In the genomic region with DNA sequence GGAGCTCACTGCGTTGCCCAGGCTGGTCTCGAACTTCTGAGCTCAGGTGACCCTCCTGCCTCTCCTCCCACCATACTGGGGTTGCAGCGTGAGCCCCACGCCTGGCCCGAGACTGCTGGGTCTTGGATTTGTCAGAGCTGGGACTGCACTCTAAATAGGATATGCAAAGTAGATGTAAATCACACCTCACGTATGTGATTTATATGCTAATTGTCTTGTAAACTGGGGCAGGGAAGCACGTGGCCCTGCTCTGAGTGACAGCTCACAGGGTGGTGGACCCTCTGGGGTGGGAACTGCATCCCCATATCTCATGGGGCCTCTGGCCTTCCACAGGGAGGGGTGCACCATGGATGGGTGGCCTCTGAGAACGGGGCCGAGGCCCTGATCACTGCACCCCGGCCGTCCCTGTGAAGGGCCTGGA, we compare ENCODE assay signal across 17 cellular contexts. TPM values are rescaled to one million over a fixed set of nuclear protein-coding genes. Genes with fewer than 3 reads are reported as not detected.
DNase-seq lines count a peak whose midpoint lies in the region; ATAC-seq, FAIRE-seq and TF ChIP-seq lines count a peak whose summit lies in the region.
"Had no signal": no experiment of that assay in that cellular context is flagged by ENCODE, and none has a peak within 500 bp of the region (broad histone marks: within the 10 kb centered on the region; RNA-seq: fewer than 3 reads in every experiment).

No MANE protein-coding gene starts in this region.

- H3K27me3 ChIP-seq in small intestine (ENCODE audit: control insufficient read depth in 2 of 2, insufficient read depth in 2 of 2, low read length in 2 of 2) (no peaks in the 10 kb centered on the region), A673 (replicated peaks; ENCODE audit: insufficient read depth, low read depth, low read length, poor library complexity) (no peaks in the 10 kb centered on the region)
- H3K27me3 ChIP-seq: pancreas, suprapubic skin had no signal

- no peaks in the 10 kb centered on the region for H3K27me3 Mint-ChIP-seq in activated naive CD4-positive, alpha-beta T cell treated with anti-CD3 and anti-CD28 coated beads, Interleukin-2, amount 50 U/mL, for 24 hours
- no peaks in the 10 kb centered on the region for H3K27me3 Mint-ChIP-seq in activated T-helper 1 cell treated with anti-CD3 and anti-CD28 coated beads, Interleukin-12 subunit alpha, Interleukin-12 subunit beta, Interleukin-2, Interleukin-4 antibody, amounts not matched to agents 30 ng/mL and 10 ng/mL and 1 ng/mL, durations not matched to agents 14 hours and 24 hours and 36 hours (ENCODE audit: insufficient read depth)
- H3K27me3 Mint-ChIP-seq in naive B cell = no peaks in the 10 kb centered on the region
- peaks cover 9% of the 10 kb centered on the region for H3K27me3 Mint-ChIP-seq in activated CD4-positive, alpha-beta memory T cell treated with anti-CD3 and anti-CD28 coated beads, Interleukin-2, amount 10 ng/mL, durations not matched to agents 7 days and 5 days

- H3K36me3 Mint-ChIP-seq in activated naive CD4-positive, alpha-beta T cell treated with anti-CD3 and anti-CD28 coated beads, Interleukin-2, amount 50 U/mL, for 24 hours = no peaks in the 10 kb centered on the region
- H3K36me3 Mint-ChIP-seq in activated T-helper 1 cell treated with anti-CD3 and anti-CD28 coated beads, Interleukin-12 subunit alpha, Interleukin-12 subunit beta, Interleukin-2, Interleukin-4 antibody, amounts not matched to agents 30 ng/mL and 10 ng/mL and 1 ng/mL, durations not matched to agents 14 hours and 24 hours and 36 hours (ENCODE audit: low read depth) = no peaks in the 10 kb centered on the region
- no peaks in the 10 kb centered on the region for H3K36me3 Mint-ChIP-seq in naive B cell
- H3K36me3 Mint-ChIP-seq in activated CD4-positive, alpha-beta memory T cell treated with anti-CD3 and anti-CD28 coated beads, Interleukin-2, amount 10 ng/mL, durations not matched to agents 7 days and 5 days (ENCODE audit: low read depth) = no peaks in the 10 kb centered on the region

- WGBS in small intestine, 3 donors = 82 to 88% (median 86%) methylated on average over 11 of the region's 11 CpGs

- POLR2A ChIA-PET in activated CD4-positive, alpha-beta memory T cell treated with anti-CD3 and anti-CD28 coated beads, Interleukin-2, amount 10 ng/mL, durations not matched to agents 7 days and 5 days (lab: Charles Lee) = interaction anchor here (0.9 to 3.2 kb wide), 5 partner anchors 12 to 65 kb away, joined by 3 to 16 read pairs (median 3); a partner anchor contains a TSS
- POLR2A ChIA-PET in A673 (lab: Charles Lee; ENCODE audit: low non-redundant PET) = interaction anchor here (0.7 kb wide), 1 partner anchor 1714 kb away, joined by 3 read pairs; no protein-coding TSS in a partner anchor

- H3K9me3 ChIP-seq in small intestine (ENCODE audit: control insufficient read depth, low read depth) (no peaks in the 10 kb centered on the region), A673 (ENCODE audit: low read depth, low read length, poor library complexity, severe bottlenecking) (no peaks in the 10 kb centered on the region)
- H3K9me3 ChIP-seq: pancreas, suprapubic skin had no signal

- H3K27ac ChIP-seq in small intestine (ENCODE audit: low read depth in 1 of 2, low read length in 1 of 2) (no peak overlapping the region), A673 (ENCODE audit: low read depth, low read length, poor library complexity, severe bottlenecking) (no peak overlapping the region)
- H3K27ac ChIP-seq: pancreas, suprapubic skin had no signal

- BruUV-seq in A673 (replicated peaks; lab: Mats Ljungman, UMichigan) = no TSS peak

- intact Hi-C loops in activated T-helper 1 cell treated with anti-CD3 and anti-CD28 coated beads, Interleukin-12 subunit alpha, Interleukin-12 subunit beta, Interleukin-2, Interleukin-4 antibody, amounts not matched to agents 30 ng/mL and 10 ng/mL and 1 ng/mL, durations not matched to agents 14 hours and 24 hours and 36 hours (cut with micrococcal nuclease) = loop anchor here (1.0 kb wide), 1 partner anchor 13 kb away; no protein-coding TSS in a partner anchor
- intact Hi-C loops in A673 (cut with micrococcal nuclease; ENCODE audit: unreplicated experiment) = loop anchor here (5.0 kb wide), 1 partner anchor 42 kb away; a partner anchor contains a TSS

- no peaks in the 10 kb centered on the region for H3K36me3 ChIP-seq in small intestine (ENCODE audit: control insufficient read depth in 2 of 2, insufficient read depth in 2 of 2, low read length in 2 of 2)
- H3K36me3 ChIP-seq in A673 (ENCODE audit: insufficient read depth, low read length, poor library complexity, severe bottlenecking) = no peaks in the 10 kb centered on the region
- H3K36me3 ChIP-seq: pancreas, suprapubic skin had no signal

- no peak for DNase-seq in activated naive CD4-positive, alpha-beta T cell treated with anti-CD3 and anti-CD28 coated beads, Interleukin-2, amount 50 U/mL, for 16 hours
- no peak for DNase-seq in activated T-helper 1 cell treated with anti-CD3 and anti-CD28 coated beads, Interleukin-12 subunit alpha, Interleukin-12 subunit beta, Interleukin-2, Interleukin-4 antibody, amounts not matched to agents 30 ng/mL and 10 ng/mL and 1 ng/mL, durations not matched to agents 14 hours and 24 hours and 36 hours (ENCODE audit: low spot score)
- no peak for DNase-seq in naive B cell
- no peak for DNase-seq in activated CD4-positive, alpha-beta memory T cell treated with anti-CD3 and anti-CD28 coated beads, Interleukin-2, amount 10 ng/mL, durations not matched to agents 7 days and 5 days
- no peak for DNase-seq in small intestine
- no peak for DNase-seq in A673 (ENCODE audit: low spot score)
- DNase-seq: activated CD4-positive, alpha-beta T cell treated with anti-CD3 and anti-CD28 coated beads for 1 hour; activated gamma-delta T cell; mesenchymal stem cell; NCI-H1092 treated with DMSO at 0.1 percent for 48 hours had no signal

- CTCF ChIA-PET in activated CD4-positive, alpha-beta memory T cell treated with anti-CD3 and anti-CD28 coated beads, Interleukin-2, amount 10 ng/mL, durations not matched to agents 7 days and 5 days (lab: Charles Lee) = interaction anchor here (1.3 to 4.1 kb wide), 5 partner anchors 12 to 83 kb away, joined by 3 to 21 read pairs (median 9); a partner anchor contains a TSS
- CTCF ChIA-PET in A673 (lab: Charles Lee) = no interaction called here

- no peaks in the 10 kb centered on the region for H3K4me1 ChIP-seq in small intestine (ENCODE audit: control insufficient read depth in 2 of 2, insufficient read depth in 1 of 2, low read depth in 1 of 2, low read length in 1 of 2)
- peaks cover 10% of the 10 kb centered on the region for H3K4me1 ChIP-seq in A673 (ENCODE audit: insufficient read depth, low read length, poor library complexity, severe bottlenecking)
- H3K4me1 ChIP-seq: pancreas had no signal

- peaks cover 11% of the 10 kb centered on the region for H3K4me1 Mint-ChIP-seq in activated naive CD4-positive, alpha-beta T cell treated with anti-CD3 and anti-CD28 coated beads, Interleukin-2, amount 50 U/mL, for 24 hours
- H3K4me1 Mint-ChIP-seq in activated T-helper 1 cell treated with anti-CD3 and anti-CD28 coated beads, Interleukin-12 subunit alpha, Interleukin-12 subunit beta, Interleukin-2, Interleukin-4 antibody, amounts not matched to agents 30 ng/mL and 10 ng/mL and 1 ng/mL, durations not matched to agents 14 hours and 24 hours and 36 hours (ENCODE audit: low read depth) = no peaks in the 10 kb centered on the region
- peaks cover 8 to 17% (median 11%) of the 10 kb centered on the region in 3 donors for H3K4me1 Mint-ChIP-seq in naive B cell
- peaks cover 9% of the 10 kb centered on the region for H3K4me1 Mint-ChIP-seq in activated CD4-positive, alpha-beta memory T cell treated with anti-CD3 and anti-CD28 coated beads, Interleukin-2, amount 10 ng/mL, durations not matched to agents 7 days and 5 days

- no peaks in the 10 kb centered on the region for H3K9me3 Mint-ChIP-seq in activated naive CD4-positive, alpha-beta T cell treated with anti-CD3 and anti-CD28 coated beads, Interleukin-2, amount 50 U/mL, for 24 hours
- no peaks in the 10 kb centered on the region for H3K9me3 Mint-ChIP-seq in activated T-helper 1 cell treated with anti-CD3 and anti-CD28 coated beads, Interleukin-12 subunit alpha, Interleukin-12 subunit beta, Interleukin-2, Interleukin-4 antibody, amounts not matched to agents 30 ng/mL and 10 ng/mL and 1 ng/mL, durations not matched to agents 14 hours and 24 hours and 36 hours
- H3K9me3 Mint-ChIP-seq in naive B cell = no peaks in the 10 kb centered on the region
- no peaks in the 10 kb centered on the region for H3K9me3 Mint-ChIP-seq in activated CD4-positive, alpha-beta memory T cell treated with anti-CD3 and anti-CD28 coated beads, Interleukin-2, amount 10 ng/mL, durations not matched to agents 7 days and 5 days

- peak overlapping the region; percentile 74 for H3K4me3 Mint-ChIP-seq in activated naive CD4-positive, alpha-beta T cell treated with anti-CD3 and anti-CD28 coated beads, Interleukin-2, amount 50 U/mL, for 24 hours
- peak overlapping the region; percentile 49 for H3K4me3 Mint-ChIP-seq in activated T-helper 1 cell treated with anti-CD3 and anti-CD28 coated beads, Interleukin-12 subunit alpha, Interleukin-12 subunit beta, Interleukin-2, Interleukin-4 antibody, amounts not matched to agents 30 ng/mL and 10 ng/mL and 1 ng/mL, durations not matched to agents 14 hours and 24 hours and 36 hours
- H3K4me3 Mint-ChIP-seq in naive B cell = peak overlapping the region; percentile 71 to 92 (median 88)
- H3K4me3 Mint-ChIP-seq in activated CD4-positive, alpha-beta memory T cell treated with anti-CD3 and anti-CD28 coated beads, Interleukin-2, amount 10 ng/mL, durations not matched to agents 7 days and 5 days = no peak overlapping the region

- H3K27ac Mint-ChIP-seq in activated naive CD4-positive, alpha-beta T cell treated with anti-CD3 and anti-CD28 coated beads, Interleukin-2, amount 50 U/mL, for 24 hours = peak overlapping the region; percentile 12
- H3K27ac Mint-ChIP-seq in activated T-helper 1 cell treated with anti-CD3 and anti-CD28 coated beads, Interleukin-12 subunit alpha, Interleukin-12 subunit beta, Interleukin-2, Interleukin-4 antibody, amounts not matched to agents 30 ng/mL and 10 ng/mL and 1 ng/mL, durations not matched to agents 14 hours and 24 hours and 36 hours = no peak overlapping the region
- peak overlapping the region in 5 of 6 donors; percentile 47 to 91 (median 89) for H3K27ac Mint-ChIP-seq in naive B cell
- no peak overlapping the region for H3K27ac Mint-ChIP-seq in activated CD4-positive, alpha-beta memory T cell treated with anti-CD3 and anti-CD28 coated beads, Interleukin-2, amount 10 ng/mL, durations not matched to agents 7 days and 5 days

- H3K4me3 ChIP-seq in small intestine (ENCODE audit: low read depth in 1 of 2, low read length in 2 of 2) (no peak overlapping the region), A673 (ENCODE audit: low read depth, low read length, poor library complexity, severe bottlenecking) (no peak overlapping the region)
- H3K4me3 ChIP-seq: pancreas had no signal

- no peak for FAIRE-seq in small intestine (lab: Jason Lieb, UNC)
- FAIRE-seq: frontal cortex, HepG2, pancreas had no signal

- no peak for TF ChIP-seq CTCF in A673 (conservative IDR thresholded peaks at IDR 0.05; ENCODE audit: low read depth, low read length)

- ATAC-seq in naive B cell (ENCODE audit: low read depth in 2 of 2) (peak; percentile 8 to 15), GM18861 (IDR thresholded peaks at IDR 0.05; ENCODE audit: unreplicated experiment) (no peak)
- ATAC-seq: HepG2, Panc1 had no signal

RNA-seq across cellular contexts. Expression of a gene that starts 34.1 kb away (rescaled TPM):
- total RNA-seq in activated T-helper 1 cell treated with anti-CD3 and anti-CD28 coated beads, Interleukin-12 subunit alpha, Interleukin-12 subunit beta, Interleukin-2, Interleukin-4 antibody, amounts not matched to agents 30 ng/mL and 10 ng/mL and 1 ng/mL, durations not matched to agents 14 hours and 24 hours and 36 hours = 38.7 and 43.8 TPM in 2 replicates
- polyA plus RNA-seq in naive B cell (ENCODE audit: low read depth in 6 of 6) (10 to 100 TPM in 5 of 6 donors, 1 to 10 TPM in 1; 7.6 to 25.7 (median 16.8) TPM), small intestine (10 to 100 TPM; 38.9 to 87.2 (median 71.9) TPM)
- 10 to 100 TPM; 32.6 to 38.2 TPM for total RNA-seq in activated CD4-positive, alpha-beta memory T cell treated with anti-CD3 and anti-CD28 coated beads, Interleukin-2, amount 10 ng/mL, durations not matched to agents 7 days and 5 days
- 49.7 and 51.9 TPM in 2 replicates for total RNA-seq in A673 (2021)

RNA-seq across cellular contexts. Expression of a gene that starts 44.0 kb away (rescaled TPM):
- 80.9 and 87.7 TPM in 2 replicates for total RNA-seq in activated T-helper 1 cell treated with anti-CD3 and anti-CD28 coated beads, Interleukin-12 subunit alpha, Interleukin-12 subunit beta, Interleukin-2, Interleukin-4 antibody, amounts not matched to agents 30 ng/mL and 10 ng/mL and 1 ng/mL, durations not matched to agents 14 hours and 24 hours and 36 hours
- polyA plus RNA-seq in naive B cell (ENCODE audit: low read depth in 6 of 6) = 1 to 10 TPM; 3.3 to 7.0 (median 4.3) TPM
- total RNA-seq in activated CD4-positive, alpha-beta memory T cell treated with anti-CD3 and anti-CD28 coated beads, Interleukin-2, amount 10 ng/mL, durations not matched to agents 7 days and 5 days = 10 to 100 TPM; 11.1 to 13.0 TPM
- polyA plus RNA-seq in small intestine = 100 to 1,000 TPM in 2 of 3 donors, 10 to 100 TPM in 1; 69.2 to 113 (median 102) TPM
- total RNA-seq in A673 (2021) = 16.4 and 18.6 TPM in 2 replicates

Comparison
In these comparisons a context has a peak if more than half of its experiments do, and no peak if none do; other contexts are left out.
1. H3K27ac Mint-ChIP-seq: peak in activated naive CD4-positive, alpha-beta T cell treated with anti-CD3 and anti-CD28 coated beads, Interleukin-2, amount 50 U/mL, for 24 hours (single experiment) and naive B cell (5 of 6); none in activated T-helper 1 cell treated with anti-CD3 and anti-CD28 coated beads, Interleukin-12 subunit alpha, Interleukin-12 subunit beta, Interleukin-2, Interleukin-4 antibody, amounts not matched to agents 30 ng/mL and 10 ng/mL and 1 ng/mL, durations not matched to agents 14 hours and 24 hours and 36 hours (single experiment) and activated CD4-positive, alpha-beta memory T cell treated with anti-CD3 and anti-CD28 coated beads, Interleukin-2, amount 10 ng/mL, durations not matched to agents 7 days and 5 days (single experiment).